8 cellular contexts compared by ENCODE assay signal in genomic region chr3:59857589-59858346, GRCh38.
DNase-seq lines count a peak whose midpoint lies in the region; ATAC-seq lines count a peak whose summit lies in the region.

No MANE protein-coding gene starts in this region.

- DNase-seq in AML-193 (lab: John Stamatoyannopoulos, UW) (peak; percentile 93), NCI-H446 (lab: John Stamatoyannopoulos, UW) (peak; percentile 29 to 69), cerebellar cortex (ENCODE audit: low spot score) (peak; percentile 86), left kidney (ENCODE audit: low read depth, low spot score) (peak; percentile 92)
- peak; percentile 74 to 75 for DNase-seq in activated CD4-positive, alpha-beta T cell treated with anti-CD3 and anti-CD28 coated beads for 24 hours (ENCODE audit: low read depth in 2 of 2)
- DNase-seq in stimulated activated CD4-positive, alpha-beta T cell treated with anti-CD3 and anti-CD28 coated beads, Interleukin-4, amount 100 ng/mL, for 4 hours: peak; percentile 63 to 76

- peak; percentile 92 for ATAC-seq in GM19025 (IDR thresholded peaks at IDR 0.05; ENCODE audit: low read depth, unreplicated experiment)
- peak; percentile 99 for ATAC-seq in HG03159 (IDR thresholded peaks at IDR 0.05; ENCODE audit: unreplicated experiment)

Comparison
In these comparisons a context has a peak if more than half of its experiments do, and no peak if none do; other contexts are left out.
1. Peak in every context shown above with its lines: DNase-seq and ATAC-seq.